In genomic region chr7:97119747-97120146, GRCh38 we compare ENCODE assay signal across 14 cellular contexts. TPM values are rescaled to one million over a fixed set of nuclear protein-coding genes. Genes with fewer than 3 reads are reported as not detected.
DNase-seq lines count a peak whose midpoint lies in the region; ATAC-seq and TF ChIP-seq lines count a peak whose summit lies in the region.
"Had no signal": no experiment of that assay in that cellular context is flagged by ENCODE, and none has a peak within 500 bp of the region (broad histone marks: within the 10 kb centered on the region; RNA-seq: fewer than 3 reads in every experiment).

No MANE protein-coding gene starts in this region.

- H3K27ac ChIP-seq in BLaER1 (no peak overlapping the region), PC-3 (ENCODE audit: low read length) (no peak overlapping the region), iPS-18a (ENCODE audit: low read length) (no peak overlapping the region)
- H3K27ac ChIP-seq: WERI-Rb-1 had no signal

- no peaks in the 10 kb centered on the region for H3K4me1 Mint-ChIP-seq in Caco-2 (ENCODE audit: low read depth, unreplicated experiment)

- H4K20me1 ChIP-seq in BLaER1 (no peaks in the 10 kb centered on the region), PC-3 (ENCODE audit: low read length) (no peaks in the 10 kb centered on the region)

- TF ChIP-seq CTCF in Caco-2 (IDR thresholded peaks at IDR 0.05; ENCODE audit: insufficient read depth in 1 of 2, low read depth in 1 of 2, low read length in 1 of 2, severe bottlenecking in 1 of 2, unreplicated experiment in 1 of 2), result no peak
- TF ChIP-seq CTCF in PC-3 (conservative IDR thresholded peaks at IDR 0.05; ENCODE audit: low read depth, low read length), result no peak
- no peak for TF ChIP-seq CTCF in foreskin fibroblast (IDR thresholded peaks at IDR 0.05; ENCODE audit: low read depth, low read length)

- H3K9ac ChIP-seq in BLaER1 (no peak overlapping the region), PC-3 (ENCODE audit: low read length) (no peak overlapping the region), iPS-18a (ENCODE audit: low read length) (no peak overlapping the region)
- H3K9ac ChIP-seq: SK-N-SH had no signal

- ATAC-seq in PC-3, result no peak
- no peak for ATAC-seq in GM21737 (IDR thresholded peaks at IDR 0.05; ENCODE audit: unreplicated experiment)

- H3K36me3 ChIP-seq in BLaER1, result no peaks in the 10 kb centered on the region
- H3K36me3 ChIP-seq in Caco-2 (ENCODE audit: control insufficient read depth, insufficient read depth, low read length), result no peaks in the 10 kb centered on the region
- H3K36me3 ChIP-seq in PC-3 (ENCODE audit: low read depth, low read length), result no peaks in the 10 kb centered on the region
- no peaks in the 10 kb centered on the region for H3K36me3 ChIP-seq in iPS-18a (ENCODE audit: control insufficient read depth, low read depth, low read length)
- H3K36me3 ChIP-seq: WERI-Rb-1 had no signal

- POLR2A ChIA-PET in Caco-2 (lab: Charles Lee), result no interaction called here
- POLR2A ChIA-PET in PC-3 (lab: Charles Lee; ENCODE audit: unreplicated experiment), result no interaction called here

- H3K4me3 Mint-ChIP-seq in Caco-2 (ENCODE audit: unreplicated experiment), result peak overlapping the region; percentile 6

- H3K4me1 ChIP-seq in BLaER1 (peaks cover 28% of the 10 kb centered on the region), Caco-2 (no peaks in the 10 kb centered on the region), PC-3 (ENCODE audit: insufficient read depth, low read length) (no peaks in the 10 kb centered on the region; the same call in 1 of the 2 replicates), iPS-18a (ENCODE audit: control insufficient read depth, low read depth, low read length) (peaks cover 6% of the 10 kb centered on the region)

- no peak overlapping the region; the same call in 1 of the 2 replicates for H3K4me3 ChIP-seq in BLaER1
- H3K4me3 ChIP-seq in Caco-2 (ENCODE audit: low read depth, low read length), result no peak overlapping the region
- peak overlapping the region; percentile 66; the same call in 1 of the 2 replicates for H3K4me3 ChIP-seq in PC-3 (ENCODE audit: low read length)
- peak overlapping the region; percentile 99 for H3K4me3 ChIP-seq in iPS-18a (ENCODE audit: low read length)
- H3K4me3 ChIP-seq in foreskin fibroblast (ENCODE audit: low read depth in 1 of 2, low read length in 2 of 2), result no peak overlapping the region

- H3K27ac Mint-ChIP-seq in Caco-2 (ENCODE audit: unreplicated experiment), result no peak overlapping the region

- peaks cover 30% of the 10 kb centered on the region for H3K79me2 ChIP-seq in PC-3 (ENCODE audit: low read length)

- DNase-seq in Caco-2 (no peak), PC-3 (no peak), T-helper 9 cell (no peak), foreskin fibroblast (no peak)
- no peak for DNase-seq in effector CD4-positive, alpha-beta T cell
- DNase-seq: HCEC 1CT; NCI-H226; posterior cingulate gyrus; SK-N-SH; stimulated activated CD4-positive, alpha-beta T cell treated with anti-CD3 and anti-CD28 coated beads, Interleukin-12 subunit alpha, Interleukin-12 subunit beta, amount 100 ng/mL, for 4 hours; WERI-Rb-1 had no signal

- CTCF ChIA-PET in Caco-2 (lab: Charles Lee), result no interaction called here
- CTCF ChIA-PET in PC-3 (lab: Charles Lee), result no interaction called here

- peak overlapping the region; percentile 65 for H3K4me2 ChIP-seq in BLaER1
- H3K4me2 ChIP-seq in PC-3 (ENCODE audit: low read length), result peak overlapping the region; percentile 83

- H3K9me3 Mint-ChIP-seq in Caco-2 (ENCODE audit: unreplicated experiment), result peaks cover 3% of the 10 kb centered on the region

- intact Hi-C loops in Caco-2 (cut with micrococcal nuclease; ENCODE audit: unreplicated experiment), result no loop called here
- intact Hi-C loops in PC-3 (cut with micrococcal nuclease), result no loop called here

- no peaks in the 10 kb centered on the region for H3K9me2 ChIP-seq in PC-3 (replicated peaks; ENCODE audit: low read length)
- H3K9me2 ChIP-seq: SK-N-SH had no signal

- H2AFZ ChIP-seq in PC-3 (ENCODE audit: low read length), result no peak overlapping the region

- peaks cover 8% of the 10 kb centered on the region for H3K36me3 Mint-ChIP-seq in Caco-2 (ENCODE audit: insufficient read depth, unreplicated experiment)

- H3K9me3 ChIP-seq in BLaER1, result peaks cover 15% of the 10 kb centered on the region
- H3K9me3 ChIP-seq in Caco-2, result no peaks in the 10 kb centered on the region
- H3K9me3 ChIP-seq in PC-3 (ENCODE audit: low read length), result no peaks in the 10 kb centered on the region
- no peaks in the 10 kb centered on the region for H3K9me3 ChIP-seq in iPS-18a (ENCODE audit: control insufficient read depth, low read depth, low read length)
- H3K9me3 ChIP-seq: SK-N-SH had no signal

- H3K27me3 Mint-ChIP-seq in Caco-2 (ENCODE audit: insufficient read depth, unreplicated experiment), result no peaks in the 10 kb centered on the region

- BruUV-seq in Caco-2 (replicated peaks; lab: Mats Ljungman, UMichigan), result no TSS peak
- no TSS peak for BruUV-seq in PC-3 (replicated peaks; lab: Mats Ljungman, UMichigan)

- H3F3A ChIP-seq in PC-3 (ENCODE audit: low read length, unreplicated experiment), result no peaks in the 10 kb centered on the region

- H3K27me3 ChIP-seq in BLaER1 (peaks cover 7% of the 10 kb centered on the region; the same call in 1 of the 2 replicates), Caco-2 (replicated peaks; ENCODE audit: control insufficient read depth, insufficient read depth, low read length) (no peaks in the 10 kb centered on the region), PC-3 (ENCODE audit: low read length) (no peaks in the 10 kb centered on the region), iPS-18a (ENCODE audit: control insufficient read depth, insufficient read depth, low read length) (no peaks in the 10 kb centered on the region)

RNA-seq across cellular contexts. Expression of gene SDHAF3, which starts 2.2 kb away (rescaled TPM):
- 13.1 and 16.8 TPM in 2 replicates for total RNA-seq in Caco-2 (2022)
- 9.5 and 19.9 TPM in 2 replicates for total RNA-seq in PC-3 (2014; rRNA removed)

Comparison
In these comparisons a context has a peak if more than half of its experiments do, and no peak if none do; other contexts are left out.
1. H3K4me3 ChIP-seq: peak in PC-3 (single experiment) and iPS-18a (single experiment); none in BLaER1 (single experiment), Caco-2 (single experiment) and foreskin fibroblast (0 of 2).